ENCODE assay signal across 34 cellular contexts in the genomic region with DNA sequence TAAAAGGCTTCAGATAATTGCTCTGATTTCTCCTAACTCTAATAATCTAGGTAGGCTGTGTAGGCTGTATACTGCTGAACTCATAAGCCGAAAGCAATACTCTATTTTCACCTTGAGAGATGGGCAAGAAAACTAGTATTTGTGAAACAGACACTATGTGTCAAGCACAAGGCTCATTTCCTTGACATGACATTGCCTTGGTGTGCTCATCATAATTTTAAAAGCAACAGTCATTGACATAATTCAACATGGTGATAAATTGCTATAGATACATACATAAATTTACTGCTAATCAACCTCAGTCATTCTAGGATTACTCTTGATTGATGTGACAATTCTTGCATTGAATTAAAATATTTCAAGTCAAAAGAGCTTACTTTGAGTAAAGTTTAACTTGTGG.
"Had no signal": no experiment of that assay in that cellular context is flagged by ENCODE, and none has a peak within 500 bp of the region (broad histone marks: within the 10 kb centered on the region; RNA-seq: fewer than 3 reads in every experiment).

No MANE protein-coding gene starts in this region.

- H3K4me3 ChIP-seq: MG63 had no signal

- DNase-seq: Karpas-422, Kasumi-1, MG63, MM.1S, MV-4-11, NCI-H1048, NCI-H1092, NCI-H1092 treated with DMSO at 0.1 percent for 48 hours, NCI-H1105, NCI-H1105 treated with DMSO at 0.1 percent for 48 hours, NCI-H1417, NCI-H1417 treated with DMSO at 0.1 percent for 48 hours, NCI-H1436, NCI-H1436 treated with DMSO at 0.1 percent for 48 hours, NCI-H146, NCI-H1694, NCI-H1694 treated with DMSO at 0.1 percent for 48 hours, NCI-H187, NCI-H187 treated with DMSO at 0.1 percent for 48 hours, NCI-H1930, NCI-H2029, NCI-H2029 treated with DMSO at 0.1 percent for 48 hours, NCI-H2081, NCI-H2081 treated with DMSO at 0.1 percent for 48 hours, NCI-H2107, NCI-H2171, NCI-H2171 treated with DMSO at 0.1 percent for 48 hours, NCI-H2227 treated with DMSO at 0.1 percent for 48 hours, NCI-H226, NCI-H345, NCI-H446, NCI-H446 treated with DMSO at 0.1 percent for 48 hours, NCI-H510A had no signal

- H3K9me3 ChIP-seq: MG63 had no signal

- H3K27me3 ChIP-seq: MG63 had no signal

- H3K27ac ChIP-seq: KMS-11 had no signal

- H3K36me3 ChIP-seq: MG63 had no signal

- H3K4me2 ChIP-seq: KMS-11 had no signal

- H3K9ac ChIP-seq: KMS-11 had no signal
